19 cellular contexts compared by ENCODE assay signal in the genomic region with DNA sequence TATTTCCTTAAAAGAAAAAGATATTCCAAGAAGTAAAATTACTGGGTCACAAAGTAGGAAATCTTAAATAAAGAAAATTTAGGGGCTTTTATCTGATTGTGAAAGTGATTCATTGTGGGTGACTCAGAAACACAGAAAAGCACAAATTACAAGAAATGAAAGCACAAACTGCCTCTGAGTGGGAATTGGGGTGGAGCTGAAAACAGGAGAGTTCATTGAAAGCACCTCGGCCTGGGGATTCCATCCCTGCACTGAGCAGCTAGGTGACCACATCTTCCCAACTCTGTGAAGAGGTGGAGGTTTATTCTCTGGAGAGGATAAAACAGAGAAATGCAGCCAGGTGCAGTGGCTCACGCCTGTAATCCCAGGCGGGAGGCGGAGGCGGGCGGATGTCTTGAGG. TPM values are rescaled to one million over a fixed set of nuclear protein-coding genes. Genes with fewer than 3 reads are reported as not detected.
A peak's percentile ranks its signal among the peaks of the same experiment; 100 is the strongest.
DNase-seq lines count a peak whose midpoint lies in the region; ATAC-seq, FAIRE-seq and TF ChIP-seq lines count a peak whose summit lies in the region.
"Had no signal": no experiment of that assay in that cellular context is flagged by ENCODE, and none has a peak within 500 bp of the region (broad histone marks: within the 10 kb centered on the region; RNA-seq: fewer than 3 reads in every experiment).

No MANE protein-coding gene starts in this region.

- H3K27ac ChIP-seq in K562 (ENCODE audit: extremely low read depth, low read depth, low read length) = no peak overlapping the region

- no peak for TF ChIP-seq EP300 in K562 (IDR thresholded peaks at IDR 0.05; ENCODE audit: low read length)

- 6% methylated on average over 6 of the region's 6 CpGs for WGBS in K562 (ENCODE audit: insufficient coverage, low coverage, missing lambda C conversion rate)

- no peaks in the 10 kb centered on the region for H3K4me1 ChIP-seq in K562 (replicated peaks in 1 of 2; ENCODE audit: control insufficient read depth in 2 of 2, insufficient read depth in 2 of 2, low read length in 2 of 2)
- H3K4me1 ChIP-seq: Caco-2 had no signal

- intact Hi-C loops in K562 (cut with micrococcal nuclease) = no loop called here

- H3K4me2 ChIP-seq in K562 (ENCODE audit: insufficient read depth, low read length) = no peak overlapping the region

- H3K79me2 ChIP-seq in K562 (ENCODE audit: control insufficient read depth, insufficient read depth, low read length) = no peaks in the 10 kb centered on the region

- in situ Hi-C loops in K562 (cut with MboI) = no loop called here

- no peak for TF ChIP-seq RAD21 in K562 (CRISPR knock-in tag; conservative IDR thresholded peaks at IDR 0.05 in 1 of 2, IDR thresholded peaks at IDR 0.05 in 1 of 2)

- H3K27ac Mint-ChIP-seq in activated naive CD4-positive, alpha-beta T cell treated with anti-CD3 and anti-CD28 coated beads, Interleukin-2, amount 50 U/mL, for 72 hours = peak overlapping the region; percentile 89 to 94
- H3K27ac Mint-ChIP-seq: T-helper 1 cell treated with Interleukin-12 subunit alpha and Interleukin-12 subunit beta and Interleukin-4 antibody, amounts not matched to agents 30 μg/mL and 1 μg/mL, for 36 hours; WTC11 had no signal

- peaks cover 0 to 6% of the 10 kb centered on the region in 2 donors for H3K9me3 Mint-ChIP-seq in activated naive CD4-positive, alpha-beta T cell treated with anti-CD3 and anti-CD28 coated beads, Interleukin-2, amount 50 U/mL, for 72 hours
- H3K9me3 Mint-ChIP-seq: WTC11 had no signal

- H3K4me3 ChIP-seq in K562 = no peak overlapping the region

- no peak overlapping the region for H3K9ac ChIP-seq in K562 (ENCODE audit: insufficient read depth in 1 of 2, low read depth in 2 of 2, low read length in 2 of 2)

- no peak for TF ChIP-seq POLR2A in K562 (conservative IDR thresholded peaks at IDR 0.05)
- TF ChIP-seq POLR2A in GM12891 (IDR thresholded peaks at IDR 0.05; ENCODE audit: low read depth, low read length) = no peak

- peaks cover 0 to 19% of the 10 kb centered on the region in 2 donors for H3K36me3 Mint-ChIP-seq in activated naive CD4-positive, alpha-beta T cell treated with anti-CD3 and anti-CD28 coated beads, Interleukin-2, amount 50 U/mL, for 72 hours
- H3K36me3 Mint-ChIP-seq: WTC11 had no signal

- no TSS peak for BruUV-seq in K562 (replicated peaks; lab: Mats Ljungman, UMichigan)

- POLR2A ChIA-PET in K562 (lab: Yijun Ruan, JAX) = interaction anchor here (0.6 kb wide), 1 partner anchor 44 kb away, joined by 3 read pairs; no protein-coding TSS in a partner anchor

- FAIRE-seq in K562 (lab: Jason Lieb, UNC) = no peak
- no peak for FAIRE-seq in GM12891 (lab: Jason Lieb, UNC)
- FAIRE-seq: G401.6 had no signal

- H3K36me3 ChIP-seq in K562 (ENCODE audit: control insufficient read depth, insufficient read depth, low read length) = no peaks in the 10 kb centered on the region

- H3K9me1 ChIP-seq in K562 (ENCODE audit: control insufficient read depth, insufficient read depth, low read length) = no peaks in the 10 kb centered on the region

- ATAC-seq in activated naive CD4-positive, alpha-beta T cell treated with anti-CD3 and anti-CD28 coated beads, Interleukin-2, amount 50 U/mL, for 72 hours = peak; percentile 80 to 89
- ATAC-seq in K562 = no peak
- peak; percentile 75 for ATAC-seq in stimulated activated naive CD8-positive, alpha-beta T cell treated with anti-CD3 and anti-CD28 coated beads, Interleukin-15, Interleukin-2, amounts not matched to agents 100 U/mL and 50 U/mL, for 24 hours
- ATAC-seq: WTC11 had no signal

- H3K9me3 ChIP-seq in K562 (replicated peaks; ENCODE audit: control insufficient read depth, insufficient read depth, low read depth, low read length) = no peaks in the 10 kb centered on the region; the same call in 1 of the 2 replicates
- H3K9me3 ChIP-seq: Caco-2 had no signal

- TF ChIP-seq CTCF in K562 (IDR thresholded peaks at IDR 0.05 in 2 of 3, conservative IDR thresholded peaks at IDR 0.05 in 1 of 3; ENCODE audit: insufficient read depth in 2 of 3, low read depth in 1 of 3, low read length in 3 of 3) = no peak

- CTCF ChIA-PET in K562 (lab: Yijun Ruan, JAX; ENCODE audit: low intra/inter-chr PET ratio) = interaction anchor here (0.7 kb wide), 1 partner anchor 693 kb away, joined by 3 read pairs; no protein-coding TSS in a partner anchor

- no peaks in the 10 kb centered on the region; the same call in 1 of the 2 replicates for H4K20me1 ChIP-seq in K562 (replicated peaks; ENCODE audit: control insufficient read depth, insufficient read depth, low read length)

- H3K27me3 ChIP-seq in K562 (ENCODE audit: control insufficient read depth in 2 of 2, insufficient read depth in 2 of 2, low read length in 2 of 2) = peaks cover 16 to 38% of the 10 kb centered on the region in 2 experiments

- DNase-seq in activated naive CD4-positive, alpha-beta T cell treated with anti-CD3 and anti-CD28 coated beads, Interleukin-2, amount 50 U/mL, for 72 hours (ENCODE audit: low spot score in 2 of 2) = peak in 1 of 2 donors; percentile 43
- no peak for DNase-seq in activated naive CD4-positive, alpha-beta T cell (lab: John Stamatoyannopoulos, UW)
- DNase-seq in M059J (ENCODE audit: low read depth) = peak; percentile 60
- peak in 1 of 4 experiments; percentile 6 for DNase-seq in K562 (ENCODE audit: extremely low read depth in 1 of 4, low spot score in 3 of 4)
- no peak for DNase-seq in stimulated activated naive CD8-positive, alpha-beta T cell treated with anti-CD3 and anti-CD28 coated beads, Interleukin-15, Interleukin-2, amounts not matched to agents 100 U/mL and 50 U/mL, for 24 hours
- no peak for DNase-seq in GM12891 (ENCODE audit: insufficient read length, low spot score)
- no peak for DNase-seq in hippocampal formation (lab: John Stamatoyannopoulos, UW)
- DNase-seq: Caco-2, GOT3, midbrain, NCI-H187, NCI-H446, substantia nigra had no signal

- H2AFZ ChIP-seq in K562 (ENCODE audit: low read depth, low read length) = no peak overlapping the region

RNA-seq across cellular contexts. Expression of gene GJA4, which starts 7.4 kb away (rescaled TPM):
- 1 to 10 TPM in 1 of 2 donors, not detected in 1; 1.4 TPM for total RNA-seq in activated naive CD4-positive, alpha-beta T cell treated with anti-CD3 and anti-CD28 coated beads, Interleukin-2, amount 50 U/mL, for 72 hours
- total RNA-seq in M059J (2014; rRNA removed; shearing (Covaris generic)) = not detected in 2 replicates
- total RNA-seq in K562 (2011; cell fraction: chromatin; rRNA removed; ENCODE audit: low replicate concordance) = 0.23 TPM in 1 of 2 replicates, not detected in the other
- 0.39 and 0.50 TPM in 2 replicates for total RNA-seq in K562 (2011; cell fraction: nucleolus; rRNA removed)
- 0.37 TPM in 1 of 2 replicates, not detected in the other for total RNA-seq in K562 (2011; cell fraction: nucleoplasm; rRNA removed)
- total RNA-seq in K562 (2014; rRNA removed) (0.08 TPM in 1 of 2 replicates, not detected in the other), K562 (2014; rRNA removed; fragmentation: Illumina TruSeq; extraction: Trizol) (not detected in 2 replicates), K562 (2015; rRNA removed; fragmentation: Illumina TruSeq; extraction: Trizol) (not detected in 2 replicates), K562 (2021) (0.16 TPM in 1 of 2 replicates, not detected in the other)
- polyA plus RNA-seq in K562 (2011; rRNA removed) (0.05 and 0.24 TPM in 2 replicates), K562 (2014; fragmentation: Illumina TruSeq; extraction: Trizol) (0.10 TPM in 1 of 2 replicates, not detected in the other), K562 (2014; fragmentation: Nextera tagmentation; extraction: Ambion mirVana) (not detected), K562 (2014; rRNA removed) (not detected in 2 replicates)
- 0.03 and 1.1 TPM in 2 replicates for polyA plus RNA-seq in K562 (2011; cell fraction: cytosol; rRNA removed)
- 0.07 and 0.82 TPM in 2 replicates for polyA plus RNA-seq in K562 (2011; cell fraction: nucleus; rRNA removed)
- polyA plus RNA-seq in K562 (2012) = 0.08 and 0.09 TPM in 2 replicates
- 0.28 TPM in 1 of 2 replicates, not detected in the other for polyA minus RNA-seq in K562 (2011; rRNA and poly(A)+ RNA removed)
- polyA minus RNA-seq in K562 (2011; cell fraction: cytosol; rRNA and poly(A)+ RNA removed) = 0.57 TPM in 1 of 2 replicates, not detected in the other
- 0.27 TPM in 1 of 2 replicates, not detected in the other for polyA minus RNA-seq in K562 (2011; cell fraction: nucleus; rRNA and poly(A)+ RNA removed)
- polyA plus RNA-seq in GM12891 (2012; ENCODE audit: low read depth, missing spikeins) = not detected
- total RNA-seq: Caco-2, fibroblast of villous mesenchyme, MCF 10A had no signal

RNA-seq across cellular contexts. Expression of gene GJB3, which starts 19.2 kb away (rescaled TPM):
- total RNA-seq in activated naive CD4-positive, alpha-beta T cell treated with anti-CD3 and anti-CD28 coated beads, Interleukin-2, amount 50 U/mL, for 72 hours = not detected
- 0.57 and 1.9 TPM in 2 replicates for total RNA-seq in M059J (2014; rRNA removed; shearing (Covaris generic))
- total RNA-seq in K562 (2011; cell fraction: chromatin; rRNA removed; ENCODE audit: low replicate concordance) = not detected in 2 replicates
- not detected in 2 replicates for total RNA-seq in K562 (2011; cell fraction: nucleolus; rRNA removed)
- total RNA-seq in K562 (2011; cell fraction: nucleoplasm; rRNA removed) = not detected in 2 replicates
- total RNA-seq in K562 (2014; rRNA removed) (not detected in 2 replicates), K562 (2014; rRNA removed; fragmentation: Illumina TruSeq; extraction: Trizol) (not detected in 2 replicates), K562 (2015; rRNA removed; fragmentation: Illumina TruSeq; extraction: Trizol) (not detected in 2 replicates), K562 (2021) (not detected in 2 replicates)
- polyA plus RNA-seq in K562 (2011; rRNA removed) (not detected in 2 replicates), K562 (2014; fragmentation: Illumina TruSeq; extraction: Trizol) (not detected in 2 replicates), K562 (2014; fragmentation: Nextera tagmentation; extraction: Ambion mirVana) (not detected), K562 (2014; rRNA removed) (not detected in 2 replicates)
- polyA plus RNA-seq in K562 (2011; cell fraction: cytosol; rRNA removed) = not detected in 2 replicates
- not detected in 2 replicates for polyA plus RNA-seq in K562 (2011; cell fraction: nucleus; rRNA removed)
- polyA plus RNA-seq in K562 (2012) = 0.10 TPM in 1 of 2 replicates, not detected in the other
- not detected in 2 replicates for polyA minus RNA-seq in K562 (2011; rRNA and poly(A)+ RNA removed)
- not detected in 2 replicates for polyA minus RNA-seq in K562 (2011; cell fraction: cytosol; rRNA and poly(A)+ RNA removed)
- polyA minus RNA-seq in K562 (2011; cell fraction: nucleus; rRNA and poly(A)+ RNA removed) = not detected in 2 replicates
- not detected for polyA plus RNA-seq in GM12891 (2012; ENCODE audit: low read depth, missing spikeins)
- total RNA-seq: cerebellum, fibroblast of villous mesenchyme had no signal

RNA-seq across cellular contexts. Expression of gene GJB4, which starts 40.7 kb away (rescaled TPM):
- not detected for total RNA-seq in activated naive CD4-positive, alpha-beta T cell treated with anti-CD3 and anti-CD28 coated beads, Interleukin-2, amount 50 U/mL, for 72 hours
- not detected in 2 replicates for total RNA-seq in M059J (2014; rRNA removed; shearing (Covaris generic))
- not detected in 2 replicates for total RNA-seq in K562 (2011; cell fraction: chromatin; rRNA removed; ENCODE audit: low replicate concordance)
- total RNA-seq in K562 (2011; cell fraction: nucleolus; rRNA removed) = not detected in 2 replicates
- total RNA-seq in K562 (2011; cell fraction: nucleoplasm; rRNA removed) = not detected in 2 replicates
- not detected in 2 replicates for total RNA-seq in K562 (2014; rRNA removed)
- total RNA-seq in K562 (2014; rRNA removed; fragmentation: Illumina TruSeq; extraction: Trizol) = not detected in 2 replicates
- total RNA-seq in K562 (2015; rRNA removed; fragmentation: Illumina TruSeq; extraction: Trizol) = not detected in 2 replicates
- total RNA-seq in K562 (2021) = not detected in 2 replicates
- 0.03 TPM in 1 of 2 replicates, not detected in the other for polyA plus RNA-seq in K562 (2011; rRNA removed)
- not detected in 2 replicates for polyA plus RNA-seq in K562 (2011; cell fraction: cytosol; rRNA removed)
- not detected in 2 replicates for polyA plus RNA-seq in K562 (2011; cell fraction: nucleus; rRNA removed)
- 0.03 TPM in 1 of 2 replicates, not detected in the other for polyA plus RNA-seq in K562 (2012)
- not detected in 2 replicates for polyA plus RNA-seq in K562 (2014; fragmentation: Illumina TruSeq; extraction: Trizol)
- not detected for polyA plus RNA-seq in K562 (2014; fragmentation: Nextera tagmentation; extraction: Ambion mirVana)
- not detected in 2 replicates for polyA plus RNA-seq in K562 (2014; rRNA removed)
- not detected in 2 replicates for polyA minus RNA-seq in K562 (2011; rRNA and poly(A)+ RNA removed)
- polyA minus RNA-seq in K562 (2011; cell fraction: cytosol; rRNA and poly(A)+ RNA removed) = not detected in 2 replicates
- polyA minus RNA-seq in K562 (2011; cell fraction: nucleus; rRNA and poly(A)+ RNA removed) = not detected in 2 replicates
- not detected for polyA plus RNA-seq in GM12891 (2012; ENCODE audit: low read depth, missing spikeins)
- total RNA-seq: Caco-2, cerebellum, fibroblast of villous mesenchyme had no signal

RNA-seq across cellular contexts. Expression of gene GJB5, which starts 45.4 kb away (rescaled TPM):
- total RNA-seq in activated naive CD4-positive, alpha-beta T cell treated with anti-CD3 and anti-CD28 coated beads, Interleukin-2, amount 50 U/mL, for 72 hours = not detected
- not detected in 2 replicates for total RNA-seq in M059J (2014; rRNA removed; shearing (Covaris generic))
- total RNA-seq in K562 (2011; cell fraction: chromatin; rRNA removed; ENCODE audit: low replicate concordance) = not detected in 2 replicates
- total RNA-seq in K562 (2011; cell fraction: nucleolus; rRNA removed) = not detected in 2 replicates
- not detected in 2 replicates for total RNA-seq in K562 (2011; cell fraction: nucleoplasm; rRNA removed)
- not detected in 2 replicates for total RNA-seq in K562 (2014; rRNA removed)
- not detected in 2 replicates for total RNA-seq in K562 (2014; rRNA removed; fragmentation: Illumina TruSeq; extraction: Trizol)
- total RNA-seq in K562 (2015; rRNA removed; fragmentation: Illumina TruSeq; extraction: Trizol) = not detected in 2 replicates
- not detected in 2 replicates for total RNA-seq in K562 (2021)
- not detected in 2 replicates for polyA plus RNA-seq in K562 (2011; rRNA removed)
- 0.07 TPM in 1 of 2 replicates, not detected in the other for polyA plus RNA-seq in K562 (2011; cell fraction: cytosol; rRNA removed)
- not detected in 2 replicates for polyA plus RNA-seq in K562 (2011; cell fraction: nucleus; rRNA removed)
- 0.10 and 0.39 TPM in 2 replicates for polyA plus RNA-seq in K562 (2012)
- not detected in 2 replicates for polyA plus RNA-seq in K562 (2014; fragmentation: Illumina TruSeq; extraction: Trizol)
- polyA plus RNA-seq in K562 (2014; fragmentation: Nextera tagmentation; extraction: Ambion mirVana) = under 1 TPM in 1 of 2 experiments, not detected in 1; 0.04 TPM
- not detected in 2 replicates for polyA plus RNA-seq in K562 (2014; rRNA removed)
- polyA minus RNA-seq in K562 (2011; rRNA and poly(A)+ RNA removed) = not detected in 2 replicates
- not detected in 2 replicates for polyA minus RNA-seq in K562 (2011; cell fraction: cytosol; rRNA and poly(A)+ RNA removed)
- polyA minus RNA-seq in K562 (2011; cell fraction: nucleus; rRNA and poly(A)+ RNA removed) = not detected in 2 replicates
- not detected for polyA plus RNA-seq in GM12891 (2012; ENCODE audit: low read depth, missing spikeins)
- total RNA-seq: Caco-2, cerebellum, fibroblast of villous mesenchyme had no signal

RNA-seq across cellular contexts. Expression of gene SMIM12, which starts 59.3 kb away (rescaled TPM):
- 10 to 100 TPM; 48.7 to 49.1 TPM for total RNA-seq in activated naive CD4-positive, alpha-beta T cell treated with anti-CD3 and anti-CD28 coated beads, Interleukin-2, amount 50 U/mL, for 72 hours
- total RNA-seq in M059J (2014; rRNA removed; shearing (Covaris generic)) = 36.1 and 44.9 TPM in 2 replicates
- total RNA-seq in K562 (2011; cell fraction: chromatin; rRNA removed; ENCODE audit: low replicate concordance) = 35.4 and 58.0 TPM in 2 replicates
- total RNA-seq in K562 (2011; cell fraction: nucleolus; rRNA removed) = 39.9 and 42.4 TPM in 2 replicates
- 52.8 and 64.5 TPM in 2 replicates for total RNA-seq in K562 (2011; cell fraction: nucleoplasm; rRNA removed)
- total RNA-seq in K562 (2014; rRNA removed) = 63.5 and 83.3 TPM in 2 replicates
- 57.7 and 63.9 TPM in 2 replicates for total RNA-seq in K562 (2014; rRNA removed; fragmentation: Illumina TruSeq; extraction: Trizol)
- total RNA-seq in K562 (2015; rRNA removed; fragmentation: Illumina TruSeq; extraction: Trizol) = 66.7 and 68.0 TPM in 2 replicates
- 71.4 and 72.3 TPM in 2 replicates for total RNA-seq in K562 (2021)
- 46.8 and 56.1 TPM in 2 replicates for polyA plus RNA-seq in K562 (2011; rRNA removed)
- 66.5 and 83.9 TPM in 2 replicates for polyA plus RNA-seq in K562 (2011; cell fraction: cytosol; rRNA removed)
- 38.6 and 39.9 TPM in 2 replicates for polyA plus RNA-seq in K562 (2011; cell fraction: nucleus; rRNA removed)
- polyA plus RNA-seq in K562 (2012) = 46.4 and 78.0 TPM in 2 replicates
- polyA plus RNA-seq in K562 (2014; fragmentation: Illumina TruSeq; extraction: Trizol) = 91.7 and 112 TPM in 2 replicates
- 10 to 100 TPM; 51.7 to 54.1 TPM for polyA plus RNA-seq in K562 (2014; fragmentation: Nextera tagmentation; extraction: Ambion mirVana)
- polyA plus RNA-seq in K562 (2014; rRNA removed) = 63.9 and 84.5 TPM in 2 replicates
- polyA minus RNA-seq in K562 (2011; rRNA and poly(A)+ RNA removed) = 39.8 and 43.3 TPM in 2 replicates
- 20.3 and 25.4 TPM in 2 replicates for polyA minus RNA-seq in K562 (2011; cell fraction: cytosol; rRNA and poly(A)+ RNA removed)
- 12.9 and 25.4 TPM in 2 replicates for polyA minus RNA-seq in K562 (2011; cell fraction: nucleus; rRNA and poly(A)+ RNA removed)
- 24.6 TPM for polyA plus RNA-seq in GM12891 (2012; ENCODE audit: low read depth, missing spikeins)
